ENCODE assay signal across 16 cellular contexts in genomic region chr7:151505836-151506468, GRCh38. TPM values are rescaled to one million over a fixed set of nuclear protein-coding genes. Genes with fewer than 3 reads are reported as not detected.
A peak's percentile ranks its signal among the peaks of the same experiment; 100 is the strongest.
DNase-seq lines count a peak whose midpoint lies in the region; ATAC-seq, FAIRE-seq and TF ChIP-seq lines count a peak whose summit lies in the region.
"Had no signal": no experiment of that assay in that cellular context is flagged by ENCODE, and none has a peak within 500 bp of the region (broad histone marks: within the 10 kb centered on the region; RNA-seq: fewer than 3 reads in every experiment).

No MANE protein-coding gene starts in this region.

- 91 to 92% methylated on average over 4 of the region's 4 CpGs for WGBS in heart right ventricle, 2 donors
- WGBS in esophagus muscularis mucosa = 95% methylated on average over 4 of the region's 4 CpGs
- WGBS in stomach, 5 donors = 94 to 97% (median 96%) methylated on average over 4 of the region's 4 CpGs

- H3K27me3 ChIP-seq in left ventricle myocardium inferior (ENCODE audit: low read depth) (no peaks in the 10 kb centered on the region), heart right ventricle (no peaks in the 10 kb centered on the region), bronchial epithelial cell (ENCODE audit: control insufficient read depth, insufficient read depth, low read length) (no peaks in the 10 kb centered on the region), esophagus muscularis mucosa (no peaks in the 10 kb centered on the region), stomach (no peaks in the 10 kb centered on the region)

- no peak for TF ChIP-seq EP300 in esophagus muscularis mucosa (IDR thresholded peaks at IDR 0.05)
- TF ChIP-seq EP300 in stomach (IDR thresholded peaks at IDR 0.05) = no peak

- ATAC-seq in heart right ventricle (no peak), left lobe of liver (no peak), HG03025 (IDR thresholded peaks at IDR 0.05; ENCODE audit: low FRiP score, unreplicated experiment) (no peak)

- H3K36me3 ChIP-seq in left ventricle myocardium inferior = peaks cover 3% of the 10 kb centered on the region
- no peaks in the 10 kb centered on the region for H3K36me3 ChIP-seq in heart right ventricle
- H3K36me3 ChIP-seq in bronchial epithelial cell (ENCODE audit: control insufficient read depth, insufficient read depth, low read length) = no peaks in the 10 kb centered on the region
- H3K36me3 ChIP-seq in esophagus muscularis mucosa = no peaks in the 10 kb centered on the region
- no peaks in the 10 kb centered on the region for H3K36me3 ChIP-seq in stomach

- no peak for TF ChIP-seq CTCF in left ventricle myocardium inferior (IDR thresholded peaks at IDR 0.05; ENCODE audit: borderline replicate concordance)
- no peak for TF ChIP-seq CTCF in heart right ventricle (IDR thresholded peaks at IDR 0.05)
- TF ChIP-seq CTCF in bronchial epithelial cell (IDR thresholded peaks at IDR 0.05; ENCODE audit: insufficient read depth, low read length, severe bottlenecking) = no peak
- no peak for TF ChIP-seq CTCF in esophagus muscularis mucosa (IDR thresholded peaks at IDR 0.05)
- TF ChIP-seq CTCF in stomach (IDR thresholded peaks at IDR 0.05) = no peak

- H3K4me1 ChIP-seq in left ventricle myocardium inferior = peaks cover 92% of the 10 kb centered on the region
- peaks cover 5 to 85% (median 68%) of the 10 kb centered on the region in 9 donors for H3K4me1 ChIP-seq in heart right ventricle
- peaks cover 68 to 96% (median 92%) of the 10 kb centered on the region in 4 donors for H3K4me1 ChIP-seq in esophagus muscularis mucosa
- H3K4me1 ChIP-seq in stomach = peaks cover 26 to 94% (median 60%) of the 10 kb centered on the region in 4 donors

- DNase-seq in left ventricle myocardium inferior = no peak
- no peak for DNase-seq in heart right ventricle
- peak; percentile 51 for DNase-seq in bronchial epithelial cell (ENCODE audit: low read depth)
- no peak for DNase-seq in esophagus muscularis mucosa (ENCODE audit: extremely low spot score)
- no peak for DNase-seq in stomach
- no peak for DNase-seq in left lobe of liver (ENCODE audit: low spot score)
- no peak for DNase-seq in NCI-H446 treated with DMSO at 0.1 percent for 48 hours (lab: John Stamatoyannopoulos, UW)
- DNase-seq: GDM1, H7, IMR-90, NCI-H2029, NCI-H2171 treated with DMSO at 0.1 percent for 48 hours, NCI-H774 had no signal

- H3K27ac ChIP-seq in left ventricle myocardium inferior (replicated peaks) = peak overlapping the region; percentile 52
- no peak overlapping the region for H3K27ac ChIP-seq in heart right ventricle
- peak overlapping the region; percentile 47 to 79 (median 60) for H3K27ac ChIP-seq in esophagus muscularis mucosa (replicated peaks in 1 of 4)
- H3K27ac ChIP-seq in stomach = peak overlapping the region in 3 of 5 donors; percentile 8 to 72 (median 12)

- H3K9me3 ChIP-seq in left ventricle myocardium inferior (replicated peaks) (no peaks in the 10 kb centered on the region), heart right ventricle (no peaks in the 10 kb centered on the region), esophagus muscularis mucosa (no peaks in the 10 kb centered on the region), stomach (no peaks in the 10 kb centered on the region)

- intact Hi-C loops in left ventricle myocardium inferior (cut with micrococcal nuclease) (no loop called here), heart right ventricle (cut with DNase I) (no loop called here), esophagus muscularis mucosa (cut with DNase I) (no loop called here), stomach (cut with DNase I; ENCODE audit: low total_unique reads) (no loop called here)

- no peak for FAIRE-seq in bronchial epithelial cell (lab: Jason Lieb, UNC)
- FAIRE-seq: GM12891, GM18507 had no signal

- TF ChIP-seq POLR2A in esophagus muscularis mucosa (IDR thresholded peaks at IDR 0.05; ENCODE audit: low read depth) (no peak), stomach (IDR thresholded peaks at IDR 0.05) (no peak)

- no peak overlapping the region for H3K4me3 ChIP-seq in left ventricle myocardium inferior
- no peak overlapping the region for H3K4me3 ChIP-seq in heart right ventricle
- H3K4me3 ChIP-seq in bronchial epithelial cell (ENCODE audit: low read depth, low read length) = no peak overlapping the region
- no peak overlapping the region for H3K4me3 ChIP-seq in esophagus muscularis mucosa
- no peak overlapping the region for H3K4me3 ChIP-seq in stomach

RNA-seq across cellular contexts. Expression of gene RHEB, which starts 13.7 kb away (rescaled TPM):
- total RNA-seq in left ventricle myocardium inferior (113 TPM), heart right ventricle (100 to 1,000 TPM in 8 of 10 donors, 10 to 100 TPM in 2; 87.0 to 166 (median 104) TPM), bronchial epithelial cell (68.0 and 68.7 TPM in 2 replicates), esophagus muscularis mucosa (100 to 1,000 TPM in 3 of 4 donors, 10 to 100 TPM in 1; 98.5 to 187 (median 163) TPM), stomach (100 to 1,000 TPM in 1 of 5 donors, 10 to 100 TPM in 4; 18.5 to 141 (median 66.5) TPM), left lobe of liver (34.0 TPM)
- polyA plus RNA-seq in heart right ventricle (100 to 1,000 TPM in 1 of 2 donors, 10 to 100 TPM in 1; 56.0 to 174 TPM), stomach (100 to 1,000 TPM in 1 of 3 donors, 10 to 100 TPM in 2; 73.2 to 103 (median 95.1) TPM)

Comparison
In these comparisons a context has a peak if more than half of its experiments do, and no peak if none do; other contexts are left out.
1. H3K27ac ChIP-seq: peak in left ventricle myocardium inferior (single experiment), esophagus muscularis mucosa (4 of 4) and stomach (3 of 5); none in heart right ventricle (0 of 10).